Comparison of ENCODE assay signal across 1 cellular context in genomic region chr1:6359568-6360496, GRCh38.
TF ChIP-seq lines count a peak whose summit lies in the region.

No MANE protein-coding gene starts in this region.

TF ChIP-seq in K562, 482 proteins besides CTCF, POLR2A, EP300 and RAD21 (continued from another document and continues in another):
- TF ChIP-seq RNF2 (IDR thresholded peaks at IDR 0.05) (peak; percentile 73; the same call in 1 of the 2 replicates), ZBTB43 (CRISPR knock-in tag; IDR thresholded peaks at IDR 0.05) (no peak), ZNF644 (tag; IDR thresholded peaks at IDR 0.05; ENCODE audit: low read depth) (no peak), ZKSCAN8 (CRISPR knock-in tag; IDR thresholded peaks at IDR 0.05) (no peak), STAT6 (CRISPR knock-in tag; IDR thresholded peaks at IDR 0.05) (no peak), HES1 (IDR thresholded peaks at IDR 0.05; ENCODE audit: low read depth) (no peak), NCOA6 (IDR thresholded peaks at IDR 0.05) (no peak), TRIM25 (IDR thresholded peaks at IDR 0.05; ENCODE audit: borderline replicate concordance) (no peak), PCBP1 (IDR thresholded peaks at IDR 0.05; ENCODE audit: low read depth, low read length, poor library complexity, severe bottlenecking) (no peak), ZNF511 (CRISPR knock-in tag; IDR thresholded peaks at IDR 0.05) (no peak), HSF4 (CRISPR knock-in tag; IDR thresholded peaks at IDR 0.05; ENCODE audit: borderline replicate concordance) (no peak), NR4A1 (CRISPR knock-in tag; IDR thresholded peaks at IDR 0.05) (no peak), NR4A1 (tag; IDR thresholded peaks at IDR 0.05) (no peak), ELF4 (CRISPR knock-in tag; IDR thresholded peaks at IDR 0.05) (no peak), CBX3 (IDR thresholded peaks at IDR 0.05; ENCODE audit: borderline replicate concordance in 1 of 2, low read length in 2 of 2) (no peak), SFPQ (IDR thresholded peaks at IDR 0.05; ENCODE audit: low read depth, low read length) (no peak), MLLT1 (IDR thresholded peaks at IDR 0.05) (no peak), HDAC2 (IDR thresholded peaks at IDR 0.05) (peak; percentile 68; the same call in 1 of the 2 replicates), ZC3H11A (IDR thresholded peaks at IDR 0.05; ENCODE audit: low read depth, low read length) (no peak), RFX5 (IDR thresholded peaks at IDR 0.05; ENCODE audit: low read depth, low read length) (no peak), ZNF354B (CRISPR knock-in tag; IDR thresholded peaks at IDR 0.05) (no peak), ZNF316 (IDR thresholded peaks at IDR 0.05) (no peak), ZNF324 (CRISPR knock-in tag; IDR thresholded peaks at IDR 0.05) (no peak), MTA2 (IDR thresholded peaks at IDR 0.05; ENCODE audit: low read depth) (no peak), HDAC8 (tag; IDR thresholded peaks at IDR 0.05) (no peak), USF2 (CRISPR knock-in tag; IDR thresholded peaks at IDR 0.05) (no peak), CEBPZ (IDR thresholded peaks at IDR 0.05; ENCODE audit: borderline replicate concordance, low read depth, low read length) (no peak), ILF3 (IDR thresholded peaks at IDR 0.05; ENCODE audit: borderline replicate concordance) (no peak), NFXL1 (CRISPR knock-in tag; IDR thresholded peaks at IDR 0.05) (no peak), FOXM1 (IDR thresholded peaks at IDR 0.05; ENCODE audit: low read depth) (no peak), FOXM1 (CRISPR knock-in tag; IDR thresholded peaks at IDR 0.05; ENCODE audit: low read depth) (no peak), HCFC1 (IDR thresholded peaks at IDR 0.05; ENCODE audit: low read depth, low read length) (no peak), TBP (optimal IDR thresholded peaks at IDR 0.05; ENCODE audit: low read depth, low read length) (no peak), ZNF165 (CRISPR knock-in tag; IDR thresholded peaks at IDR 0.05; ENCODE audit: borderline replicate concordance) (no peak), BCL6 (CRISPR knock-in tag; IDR thresholded peaks at IDR 0.05) (no peak), PREB (CRISPR knock-in tag; IDR thresholded peaks at IDR 0.05) (no peak), AFF1 (IDR thresholded peaks at IDR 0.05; ENCODE audit: low read depth in 1 of 2, partially characterized antibody in 2 of 2) (no peak)
